Comparison of ENCODE assay signal across 20 cellular contexts in the genomic region with DNA sequence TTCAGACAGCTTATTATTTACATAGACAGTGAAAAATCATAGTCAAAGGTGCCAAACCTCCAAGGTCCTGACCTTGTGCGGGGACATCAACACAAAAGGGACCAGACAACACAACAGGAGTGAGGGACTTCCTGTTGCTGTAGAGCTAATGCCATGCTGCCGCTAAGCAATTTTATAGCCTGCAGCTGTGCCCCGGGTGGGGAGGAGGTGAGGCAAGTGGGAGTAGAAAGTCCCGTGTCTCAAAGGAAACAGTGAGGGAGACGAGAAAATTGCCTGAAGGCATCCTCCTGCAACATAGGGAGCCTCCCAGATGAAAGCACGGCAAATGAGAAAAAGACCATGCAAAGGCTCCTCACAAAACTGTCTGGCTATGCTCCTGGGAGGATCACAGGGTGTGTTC. TPM values are rescaled to one million over a fixed set of nuclear protein-coding genes. Genes with fewer than 3 reads are reported as not detected.
DNase-seq lines count a peak whose midpoint lies in the region; ATAC-seq and TF ChIP-seq lines count a peak whose summit lies in the region.
"Had no signal": no experiment of that assay in that cellular context is flagged by ENCODE, and none has a peak within 500 bp of the region (broad histone marks: within the 10 kb centered on the region; RNA-seq: fewer than 3 reads in every experiment).

No MANE protein-coding gene starts in this region.

- TF ChIP-seq CTCF in choroid plexus epithelial cell (conservative IDR thresholded peaks at IDR 0.05; ENCODE audit: low read depth, low read length) (no peak), neural crest cell (conservative IDR thresholded peaks at IDR 0.05) (no peak), right atrium auricular region (IDR thresholded peaks at IDR 0.05) (no peak), osteocyte (IDR thresholded peaks at IDR 0.05) (no peak)

- H3K36me3 ChIP-seq in right atrium auricular region: no peaks in the 10 kb centered on the region

- no peaks in the 10 kb centered on the region for H3K27me3 ChIP-seq in right atrium auricular region

- no peak overlapping the region for H3K27ac ChIP-seq in right atrium auricular region
- H3K27ac ChIP-seq: C4-2B had no signal

- no peaks in the 10 kb centered on the region for H3K9me3 ChIP-seq in right atrium auricular region

- H3K27ac Mint-ChIP-seq in neural crest cell (ENCODE audit: unreplicated experiment) (no peak overlapping the region), osteocyte (ENCODE audit: unreplicated experiment) (no peak overlapping the region)
- H3K27ac Mint-ChIP-seq: brain, endodermal cell had no signal

- DNase-seq in EL: peak; percentile 42
- peak; percentile 2 for DNase-seq in HPDE6-E6E7 (ENCODE audit: extremely low spot score)
- peak; percentile 9 for DNase-seq in choroid plexus epithelial cell (ENCODE audit: low read depth)
- DNase-seq in neural crest cell (ENCODE audit: low read depth, low spot score): peak; percentile 31
- DNase-seq in right atrium auricular region (ENCODE audit: low spot score): no peak
- no peak for DNase-seq in amygdala (lab: John Stamatoyannopoulos, UW)
- DNase-seq in osteocyte (ENCODE audit: extremely low spot score, unreplicated experiment): no peak
- DNase-seq: activated CD4-positive, alpha-beta T cell treated with anti-CD3 and anti-CD28 coated beads, Interleukin-2, amount 50 U/mL, for 4 hours; activated effector memory CD4-positive, alpha-beta T cell treated with Interleukin-2 at 50 U/mL for 16 hours; endodermal cell; GDM1; kidney glomerular epithelial cell; naive B cell; NCI-H1105; right cardiac atrium; SHP77 treated with DMSO at 0.1 percent for 48 hours; T1000 had no signal

- H3K4me3 Mint-ChIP-seq in neural crest cell: no peak overlapping the region
- no peak overlapping the region for H3K4me3 Mint-ChIP-seq in osteocyte (ENCODE audit: unreplicated experiment)
- H3K4me3 Mint-ChIP-seq: brain, endodermal cell, naive B cell had no signal

- H3K4me1 Mint-ChIP-seq in neural crest cell (peaks cover 11% of the 10 kb centered on the region), osteocyte (ENCODE audit: unreplicated experiment) (peaks cover 6% of the 10 kb centered on the region)
- H3K4me1 Mint-ChIP-seq: naive B cell had no signal

- TF ChIP-seq POLR2A in GM18505 (IDR thresholded peaks at IDR 0.05; ENCODE audit: borderline replicate concordance, extremely low read depth, insufficient read depth, insufficient read length): no peak

- no peaks in the 10 kb centered on the region for H3K4me1 ChIP-seq in right atrium auricular region

- H3K9me3 Mint-ChIP-seq in neural crest cell (no peaks in the 10 kb centered on the region), osteocyte (ENCODE audit: unreplicated experiment) (no peaks in the 10 kb centered on the region)

- no peak overlapping the region for H3K4me3 ChIP-seq in choroid plexus epithelial cell (ENCODE audit: low read depth, low read length)
- no peak overlapping the region for H3K4me3 ChIP-seq in right atrium auricular region

- H3K36me3 Mint-ChIP-seq in neural crest cell (ENCODE audit: low read depth) (peaks cover 14% of the 10 kb centered on the region), osteocyte (ENCODE audit: unreplicated experiment) (peaks cover 13% of the 10 kb centered on the region)

- no peak for ATAC-seq in GM18505 (IDR thresholded peaks at IDR 0.05; ENCODE audit: unreplicated experiment)
- ATAC-seq: right cardiac atrium had no signal

- no peaks in the 10 kb centered on the region for H3K27me3 Mint-ChIP-seq in neural crest cell (ENCODE audit: low read depth)
- no peaks in the 10 kb centered on the region for H3K27me3 Mint-ChIP-seq in osteocyte (ENCODE audit: unreplicated experiment)
- H3K27me3 Mint-ChIP-seq: brain, naive B cell had no signal

RNA-seq across cellular contexts. Expression of gene CAAP1, which starts 58.8 kb away (rescaled TPM):
- total RNA-seq in neural crest cell (17.8 and 20.8 TPM in 2 replicates), right atrium auricular region (10 to 100 TPM in 1 of 2 donors, 1 to 10 TPM in 1; 8.6 to 10.2 TPM), osteocyte (17.8 and 18.2 TPM in 2 replicates)

Comparison
In these comparisons a context has a peak if more than half of its experiments do, and no peak if none do; other contexts are left out.
1. DNase-seq: peak in EL (single experiment), HPDE6-E6E7 (single experiment), choroid plexus epithelial cell (single experiment) and neural crest cell (single experiment); none in right atrium auricular region (single experiment), amygdala (0 of 56) and osteocyte (single experiment).